ENCODE assay signal across 1 cellular context in the genomic region with DNA sequence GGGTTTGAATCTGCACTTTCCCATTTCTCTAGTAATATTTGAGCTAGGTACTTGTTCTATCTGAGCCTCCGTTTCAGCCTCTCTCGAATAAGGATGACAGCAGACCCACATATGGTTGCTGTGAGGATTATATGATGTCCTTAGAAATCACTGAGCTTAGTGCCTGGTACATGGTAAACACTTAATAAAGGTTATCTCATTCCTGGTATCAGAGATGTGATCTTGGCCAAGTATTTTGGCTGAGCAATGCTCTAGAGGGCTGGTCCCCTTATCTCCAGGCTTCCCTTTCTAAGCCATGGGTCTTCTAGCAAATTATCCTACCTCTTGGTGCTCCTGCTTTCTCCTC.
A peak's percentile ranks its signal among the peaks of the same experiment; 100 is the strongest.
TF ChIP-seq lines count a peak whose summit lies in the region.

No MANE protein-coding gene starts in this region.

TF ChIP-seq in HepG2, 621 proteins besides CTCF, POLR2A, EP300 and RAD21 (continues in another document):
- TF ChIP-seq, protein P1, sequence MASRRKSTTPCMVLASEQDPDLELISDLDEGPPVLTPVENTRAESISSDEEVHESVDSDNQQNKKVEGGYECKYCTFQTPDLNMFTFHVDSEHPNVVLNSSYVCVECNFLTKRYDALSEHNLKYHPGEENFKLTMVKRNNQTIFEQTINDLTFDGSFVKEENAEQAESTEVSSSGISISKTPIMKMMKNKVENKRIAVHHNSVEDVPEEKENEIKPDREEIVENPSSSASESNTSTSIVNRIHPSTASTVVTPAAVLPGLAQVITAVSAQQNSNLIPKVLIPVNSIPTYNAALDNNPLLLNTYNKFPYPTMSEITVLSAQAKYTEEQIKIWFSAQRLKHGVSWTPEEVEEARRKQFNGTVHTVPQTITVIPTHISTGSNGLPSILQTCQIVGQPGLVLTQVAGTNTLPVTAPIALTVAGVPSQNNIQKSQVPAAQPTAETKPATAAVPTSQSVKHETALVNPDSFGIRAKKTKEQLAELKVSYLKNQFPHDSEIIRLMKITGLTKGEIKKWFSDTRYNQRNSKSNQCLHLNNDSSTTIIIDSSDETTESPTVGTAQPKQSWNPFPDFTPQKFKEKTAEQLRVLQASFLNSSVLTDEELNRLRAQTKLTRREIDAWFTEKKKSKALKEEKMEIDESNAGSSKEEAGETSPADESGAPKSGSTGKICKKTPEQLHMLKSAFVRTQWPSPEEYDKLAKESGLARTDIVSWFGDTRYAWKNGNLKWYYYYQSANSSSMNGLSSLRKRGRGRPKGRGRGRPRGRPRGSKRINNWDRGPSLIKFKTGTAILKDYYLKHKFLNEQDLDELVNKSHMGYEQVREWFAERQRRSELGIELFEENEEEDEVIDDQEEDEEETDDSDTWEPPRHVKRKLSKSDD (CRISPR knock-in tag; IDR thresholded peaks at IDR 0.05; ENCODE audit: low read depth): no peak
- TF ChIP-seq ZMAT3 (CRISPR knock-in tag; conservative IDR thresholded peaks at IDR 0.05) (no peak), HOXA3 (CRISPR knock-in tag; IDR thresholded peaks at IDR 0.05) (no peak), ZBTB7B (CRISPR knock-in tag; IDR thresholded peaks at IDR 0.05) (no peak), NRL (CRISPR knock-in tag; IDR thresholded peaks at IDR 0.05; ENCODE audit: borderline replicate concordance) (no peak), TEAD2 (CRISPR knock-in tag; IDR thresholded peaks at IDR 0.05) (no peak), ETV5 (CRISPR knock-in tag; IDR thresholded peaks at IDR 0.05; ENCODE audit: borderline replicate concordance) (no peak), ZNF589 (CRISPR knock-in tag; conservative IDR thresholded peaks at IDR 0.05) (no peak), ZNF841 (CRISPR knock-in tag; IDR thresholded peaks at IDR 0.05; ENCODE audit: borderline replicate concordance) (no peak), LCORL (IDR thresholded peaks at IDR 0.05) (no peak), LCORL (CRISPR knock-in tag; IDR thresholded peaks at IDR 0.05) (peak; percentile 1; the same call in 1 of the 2 replicates), ZNF792 (CRISPR knock-in tag; IDR thresholded peaks at IDR 0.05) (no peak), ZSCAN22 (CRISPR knock-in tag; IDR thresholded peaks at IDR 0.05) (no peak), ZNF17 (CRISPR knock-in tag; IDR thresholded peaks at IDR 0.05) (no peak), FOXJ3 (CRISPR knock-in tag; IDR thresholded peaks at IDR 0.05; ENCODE audit: borderline replicate concordance) (no peak), ARNT (IDR thresholded peaks at IDR 0.05) (no peak), SP5 (CRISPR knock-in tag; IDR thresholded peaks at IDR 0.05; ENCODE audit: borderline replicate concordance, low read depth) (no peak), TOPORS (CRISPR knock-in tag; IDR thresholded peaks at IDR 0.05) (no peak), THYN1 (CRISPR knock-in tag; IDR thresholded peaks at IDR 0.05; ENCODE audit: borderline replicate concordance, low read depth) (no peak), NR2F2 (IDR thresholded peaks at IDR 0.05; ENCODE audit: borderline replicate concordance, low read depth) (no peak), ZMYM3 (CRISPR knock-in tag; IDR thresholded peaks at IDR 0.05) (no peak), ZNF75D (CRISPR knock-in tag; IDR thresholded peaks at IDR 0.05; ENCODE audit: borderline replicate concordance) (0 out of 2 replicates have a peak, but pooled peaks have one; percentile 28), ZNF713 (CRISPR knock-in tag; IDR thresholded peaks at IDR 0.05) (0 out of 2 replicates have a peak, but pooled peaks have one; percentile 59), ZBTB8A (CRISPR knock-in tag; IDR thresholded peaks at IDR 0.05; ENCODE audit: borderline replicate concordance, low read depth) (no peak), ATF1 (CRISPR knock-in tag; IDR thresholded peaks at IDR 0.05) (0 out of 2 replicates have a peak, but pooled peaks have one; percentile 2), ZNF350 (CRISPR knock-in tag; IDR thresholded peaks at IDR 0.05; ENCODE audit: borderline replicate concordance, low read depth) (0 out of 2 replicates have a peak, but pooled peaks have one; percentile 33), ZNF335 (CRISPR knock-in tag; IDR thresholded peaks at IDR 0.05) (0 out of 2 replicates have a peak, but pooled peaks have one; percentile 48), ASH2L (IDR thresholded peaks at IDR 0.05; ENCODE audit: insufficient read length, low read depth, low read length) (no peak), ZNF660 (CRISPR knock-in tag; IDR thresholded peaks at IDR 0.05; ENCODE audit: borderline replicate concordance, low read depth) (no peak), ZNF251 (CRISPR knock-in tag; IDR thresholded peaks at IDR 0.05) (no peak), ZKSCAN5 (CRISPR knock-in tag; IDR thresholded peaks at IDR 0.05) (no peak), CENPT (CRISPR knock-in tag; IDR thresholded peaks at IDR 0.05; ENCODE audit: low read depth) (no peak)
- TF ChIP-seq, protein P2, sequence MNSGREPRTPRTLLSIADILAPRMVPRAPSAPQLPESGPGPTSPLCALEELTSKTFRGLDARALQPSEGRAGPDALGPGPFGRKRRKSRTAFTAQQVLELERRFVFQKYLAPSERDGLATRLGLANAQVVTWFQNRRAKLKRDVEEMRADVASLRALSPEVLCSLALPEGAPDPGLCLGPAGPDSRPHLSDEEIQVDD (CRISPR knock-in tag; IDR thresholded peaks at IDR 0.05; ENCODE audit: borderline replicate concordance): no peak
- TF ChIP-seq, protein P3, sequence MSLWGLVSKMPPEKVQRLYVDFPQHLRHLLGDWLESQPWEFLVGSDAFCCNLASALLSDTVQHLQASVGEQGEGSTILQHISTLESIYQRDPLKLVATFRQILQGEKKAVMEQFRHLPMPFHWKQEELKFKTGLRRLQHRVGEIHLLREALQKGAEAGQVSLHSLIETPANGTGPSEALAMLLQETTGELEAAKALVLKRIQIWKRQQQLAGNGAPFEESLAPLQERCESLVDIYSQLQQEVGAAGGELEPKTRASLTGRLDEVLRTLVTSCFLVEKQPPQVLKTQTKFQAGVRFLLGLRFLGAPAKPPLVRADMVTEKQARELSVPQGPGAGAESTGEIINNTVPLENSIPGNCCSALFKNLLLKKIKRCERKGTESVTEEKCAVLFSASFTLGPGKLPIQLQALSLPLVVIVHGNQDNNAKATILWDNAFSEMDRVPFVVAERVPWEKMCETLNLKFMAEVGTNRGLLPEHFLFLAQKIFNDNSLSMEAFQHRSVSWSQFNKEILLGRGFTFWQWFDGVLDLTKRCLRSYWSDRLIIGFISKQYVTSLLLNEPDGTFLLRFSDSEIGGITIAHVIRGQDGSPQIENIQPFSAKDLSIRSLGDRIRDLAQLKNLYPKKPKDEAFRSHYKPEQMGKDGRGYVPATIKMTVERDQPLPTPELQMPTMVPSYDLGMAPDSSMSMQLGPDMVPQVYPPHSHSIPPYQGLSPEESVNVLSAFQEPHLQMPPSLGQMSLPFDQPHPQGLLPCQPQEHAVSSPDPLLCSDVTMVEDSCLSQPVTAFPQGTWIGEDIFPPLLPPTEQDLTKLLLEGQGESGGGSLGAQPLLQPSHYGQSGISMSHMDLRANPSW (CRISPR knock-in tag; IDR thresholded peaks at IDR 0.05; ENCODE audit: borderline replicate concordance): 0 out of 2 replicates have a peak, but pooled peaks have one; percentile 66
- TF ChIP-seq, protein P4, sequence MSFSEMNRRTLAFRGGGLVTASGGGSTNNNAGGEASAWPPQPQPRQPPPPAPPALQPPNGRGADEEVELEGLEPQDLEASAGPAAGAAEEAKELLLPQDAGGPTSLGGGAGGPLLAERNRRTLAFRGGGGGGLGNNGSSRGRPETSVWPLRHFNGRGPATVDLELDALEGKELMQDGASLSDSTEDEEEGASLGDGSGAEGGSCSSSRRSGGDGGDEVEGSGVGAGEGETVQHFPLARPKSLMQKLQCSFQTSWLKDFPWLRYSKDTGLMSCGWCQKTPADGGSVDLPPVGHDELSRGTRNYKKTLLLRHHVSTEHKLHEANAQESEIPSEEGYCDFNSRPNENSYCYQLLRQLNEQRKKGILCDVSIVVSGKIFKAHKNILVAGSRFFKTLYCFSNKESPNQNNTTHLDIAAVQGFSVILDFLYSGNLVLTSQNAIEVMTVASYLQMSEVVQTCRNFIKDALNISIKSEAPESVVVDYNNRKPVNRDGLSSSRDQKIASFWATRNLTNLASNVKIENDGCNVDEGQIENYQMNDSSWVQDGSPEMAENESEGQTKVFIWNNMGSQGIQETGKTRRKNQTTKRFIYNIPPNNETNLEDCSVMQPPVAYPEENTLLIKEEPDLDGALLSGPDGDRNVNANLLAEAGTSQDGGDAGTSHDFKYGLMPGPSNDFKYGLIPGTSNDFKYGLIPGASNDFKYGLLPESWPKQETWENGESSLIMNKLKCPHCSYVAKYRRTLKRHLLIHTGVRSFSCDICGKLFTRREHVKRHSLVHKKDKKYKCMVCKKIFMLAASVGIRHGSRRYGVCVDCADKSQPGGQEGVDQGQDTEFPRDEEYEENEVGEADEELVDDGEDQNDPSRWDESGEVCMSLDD (CRISPR knock-in tag; IDR thresholded peaks at IDR 0.05; ENCODE audit: borderline replicate concordance): no peak
- TF ChIP-seq, protein P5, sequence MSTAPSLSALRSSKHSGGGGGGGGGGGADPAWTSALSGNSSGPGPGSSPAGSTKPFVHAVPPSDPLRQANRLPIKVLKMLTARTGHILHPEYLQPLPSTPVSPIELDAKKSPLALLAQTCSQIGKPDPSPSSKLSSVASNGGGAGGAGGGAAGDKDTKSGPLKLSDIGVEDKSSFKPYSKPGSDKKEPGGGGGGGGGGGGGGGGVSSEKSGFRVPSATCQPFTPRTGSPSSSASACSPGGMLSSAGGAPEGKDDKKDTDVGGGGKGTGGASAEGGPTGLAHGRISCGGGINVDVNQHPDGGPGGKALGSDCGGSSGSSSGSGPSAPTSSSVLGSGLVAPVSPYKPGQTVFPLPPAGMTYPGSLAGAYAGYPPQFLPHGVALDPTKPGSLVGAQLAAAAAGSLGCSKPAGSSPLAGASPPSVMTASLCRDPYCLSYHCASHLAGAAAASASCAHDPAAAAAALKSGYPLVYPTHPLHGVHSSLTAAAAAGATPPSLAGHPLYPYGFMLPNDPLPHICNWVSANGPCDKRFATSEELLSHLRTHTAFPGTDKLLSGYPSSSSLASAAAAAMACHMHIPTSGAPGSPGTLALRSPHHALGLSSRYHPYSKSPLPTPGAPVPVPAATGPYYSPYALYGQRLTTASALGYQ (CRISPR knock-in tag; IDR thresholded peaks at IDR 0.05): no peak
- TF ChIP-seq, protein P6, sequence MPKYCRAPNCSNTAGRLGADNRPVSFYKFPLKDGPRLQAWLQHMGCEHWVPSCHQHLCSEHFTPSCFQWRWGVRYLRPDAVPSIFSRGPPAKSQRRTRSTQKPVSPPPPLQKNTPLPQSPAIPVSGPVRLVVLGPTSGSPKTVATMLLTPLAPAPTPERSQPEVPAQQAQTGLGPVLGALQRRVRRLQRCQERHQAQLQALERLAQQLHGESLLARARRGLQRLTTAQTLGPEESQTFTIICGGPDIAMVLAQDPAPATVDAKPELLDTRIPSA (CRISPR knock-in tag; IDR thresholded peaks at IDR 0.05; ENCODE audit: borderline replicate concordance): peak; percentile 11; the same call in 1 of the 2 replicates
- TF ChIP-seq, protein P7, sequence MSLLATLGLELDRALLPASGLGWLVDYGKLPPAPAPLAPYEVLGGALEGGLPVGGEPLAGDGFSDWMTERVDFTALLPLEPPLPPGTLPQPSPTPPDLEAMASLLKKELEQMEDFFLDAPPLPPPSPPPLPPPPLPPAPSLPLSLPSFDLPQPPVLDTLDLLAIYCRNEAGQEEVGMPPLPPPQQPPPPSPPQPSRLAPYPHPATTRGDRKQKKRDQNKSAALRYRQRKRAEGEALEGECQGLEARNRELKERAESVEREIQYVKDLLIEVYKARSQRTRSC (CRISPR knock-in tag; IDR thresholded peaks at IDR 0.05; ENCODE audit: low read depth): no peak
- TF ChIP-seq, protein P8, sequence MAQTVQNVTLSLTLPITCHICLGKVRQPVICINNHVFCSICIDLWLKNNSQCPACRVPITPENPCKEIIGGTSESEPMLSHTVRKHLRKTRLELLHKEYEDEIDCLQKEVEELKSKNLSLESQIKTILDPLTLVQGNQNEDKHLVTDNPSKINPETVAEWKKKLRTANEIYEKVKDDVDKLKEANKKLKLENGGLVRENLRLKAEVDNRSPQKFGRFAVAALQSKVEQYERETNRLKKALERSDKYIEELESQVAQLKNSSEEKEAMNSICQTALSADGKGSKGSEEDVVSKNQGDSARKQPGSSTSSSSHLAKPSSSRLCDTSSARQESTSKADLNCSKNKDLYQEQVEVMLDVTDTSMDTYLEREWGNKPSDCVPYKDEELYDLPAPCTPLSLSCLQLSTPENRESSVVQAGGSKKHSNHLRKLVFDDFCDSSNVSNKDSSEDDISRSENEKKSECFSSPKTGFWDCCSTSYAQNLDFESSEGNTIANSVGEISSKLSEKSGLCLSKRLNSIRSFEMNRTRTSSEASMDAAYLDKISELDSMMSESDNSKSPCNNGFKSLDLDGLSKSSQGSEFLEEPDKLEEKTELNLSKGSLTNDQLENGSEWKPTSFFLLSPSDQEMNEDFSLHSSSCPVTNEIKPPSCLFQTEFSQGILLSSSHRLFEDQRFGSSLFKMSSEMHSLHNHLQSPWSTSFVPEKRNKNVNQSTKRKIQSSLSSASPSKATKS (CRISPR knock-in tag; IDR thresholded peaks at IDR 0.05): no peak
- TF ChIP-seq, protein P9, sequence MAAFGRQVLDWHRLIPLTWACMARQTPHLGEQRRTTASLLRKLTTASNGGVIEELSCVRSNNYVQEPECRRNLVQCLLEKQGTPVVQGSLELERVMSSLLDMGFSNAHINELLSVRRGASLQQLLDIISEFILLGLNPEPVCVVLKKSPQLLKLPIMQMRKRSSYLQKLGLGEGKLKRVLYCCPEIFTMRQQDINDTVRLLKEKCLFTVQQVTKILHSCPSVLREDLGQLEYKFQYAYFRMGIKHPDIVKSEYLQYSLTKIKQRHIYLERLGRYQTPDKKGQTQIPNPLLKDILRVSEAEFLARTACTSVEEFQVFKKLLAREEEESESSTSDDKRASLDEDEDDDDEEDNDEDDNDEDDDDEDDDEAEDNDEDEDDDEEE (CRISPR knock-in tag; IDR thresholded peaks at IDR 0.05): no peak
- TF ChIP-seq, protein P10, sequence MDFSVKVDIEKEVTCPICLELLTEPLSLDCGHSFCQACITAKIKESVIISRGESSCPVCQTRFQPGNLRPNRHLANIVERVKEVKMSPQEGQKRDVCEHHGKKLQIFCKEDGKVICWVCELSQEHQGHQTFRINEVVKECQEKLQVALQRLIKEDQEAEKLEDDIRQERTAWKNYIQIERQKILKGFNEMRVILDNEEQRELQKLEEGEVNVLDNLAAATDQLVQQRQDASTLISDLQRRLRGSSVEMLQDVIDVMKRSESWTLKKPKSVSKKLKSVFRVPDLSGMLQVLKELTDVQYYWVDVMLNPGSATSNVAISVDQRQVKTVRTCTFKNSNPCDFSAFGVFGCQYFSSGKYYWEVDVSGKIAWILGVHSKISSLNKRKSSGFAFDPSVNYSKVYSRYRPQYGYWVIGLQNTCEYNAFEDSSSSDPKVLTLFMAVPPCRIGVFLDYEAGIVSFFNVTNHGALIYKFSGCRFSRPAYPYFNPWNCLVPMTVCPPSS (IDR thresholded peaks at IDR 0.05): no peak
- TF ChIP-seq, protein P11, sequence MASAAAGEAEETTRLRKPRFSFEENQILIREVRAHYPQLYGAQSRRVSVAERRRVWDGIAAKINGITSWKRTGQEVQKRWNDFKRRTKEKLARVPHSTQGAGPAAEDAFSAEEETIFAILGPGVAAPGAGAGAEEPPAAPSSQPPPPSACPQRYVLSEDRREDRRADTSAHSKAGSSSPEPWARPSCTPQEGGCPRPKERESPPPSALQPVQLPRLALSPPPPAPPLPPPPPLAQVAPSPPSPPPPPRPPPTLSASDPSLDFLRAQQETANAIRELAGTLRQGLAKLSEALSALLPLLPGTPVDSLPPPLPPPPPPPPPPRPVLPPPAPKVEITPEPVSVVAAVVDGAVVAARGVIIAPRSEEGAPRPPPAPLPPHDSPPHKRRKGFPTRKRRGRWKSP (CRISPR knock-in tag; IDR thresholded peaks at IDR 0.05): 0 out of 2 replicates have a peak, but pooled peaks have one; percentile 8
